ENCODE assay signal across 15 cellular contexts in the genomic region with DNA sequence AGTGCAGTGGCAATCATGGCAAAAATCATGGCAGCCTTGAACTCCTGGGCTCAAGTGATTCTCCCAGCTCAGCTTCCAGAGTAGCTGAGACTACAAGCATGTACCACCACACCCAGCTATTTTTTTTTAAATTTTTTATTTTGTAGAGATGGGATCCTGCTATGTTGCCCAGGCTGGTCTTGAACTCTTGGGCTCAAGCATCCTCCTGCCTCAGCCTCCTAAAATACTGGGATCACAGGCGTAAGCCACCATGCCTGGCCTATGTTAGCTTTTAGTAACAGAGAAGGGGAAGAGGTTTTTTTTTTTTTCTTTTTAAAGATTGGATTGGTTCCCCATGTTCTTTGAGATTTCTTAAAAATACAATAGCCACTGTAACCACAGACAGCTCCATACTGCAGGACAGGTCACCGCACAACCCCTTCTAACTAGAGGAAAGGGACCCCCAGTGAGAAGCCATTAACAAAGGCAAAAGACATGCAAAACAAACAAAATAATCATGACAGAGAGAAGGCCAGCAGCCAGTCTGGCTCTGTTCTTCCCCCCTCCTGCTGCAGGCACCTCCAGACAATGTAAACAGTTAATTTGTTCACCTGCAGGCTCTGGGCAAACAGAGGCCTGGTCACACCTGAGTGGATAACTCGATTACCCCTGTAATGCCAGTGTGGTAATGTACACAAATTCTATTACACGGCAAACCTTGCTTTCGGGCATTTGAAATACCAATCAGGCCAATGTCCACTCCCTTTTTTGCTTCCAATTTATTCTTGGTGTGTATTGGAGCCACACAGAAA. TPM values are rescaled to one million over a fixed set of nuclear protein-coding genes. Genes with fewer than 3 reads are reported as not detected.
DNase-seq lines count a peak whose midpoint lies in the region; ATAC-seq and TF ChIP-seq lines count a peak whose summit lies in the region.
"Had no signal": no experiment of that assay in that cellular context is flagged by ENCODE, and none has a peak within 500 bp of the region (broad histone marks: within the 10 kb centered on the region; RNA-seq: fewer than 3 reads in every experiment).

No MANE protein-coding gene starts in this region.

- peak overlapping the region; percentile 30 for H2BK5ac ChIP-seq in mesendoderm (ENCODE audit: low read length)

- H3K4me3 Mint-ChIP-seq in glutamatergic neuron (ENCODE audit: unreplicated experiment), result no peak overlapping the region
- H3K4me3 Mint-ChIP-seq in T-helper 2 cell treated with Interferon-gamma antibody and Interleukin-4, amounts not matched to agents 5 μg/mL and 100 μg/mL, for 36 hours, result no peak overlapping the region
- H3K4me3 Mint-ChIP-seq: activated CD4-positive, alpha-beta memory T cell treated with anti-CD3 and anti-CD28 coated beads, Interleukin-2, amount 10 ng/mL, durations not matched to agents 7 days and 5 days had no signal

- H3K36me3 Mint-ChIP-seq in glutamatergic neuron (ENCODE audit: unreplicated experiment), result no peaks in the 10 kb centered on the region
- H3K36me3 Mint-ChIP-seq in T-helper 2 cell treated with Interferon-gamma antibody and Interleukin-4, amounts not matched to agents 5 μg/mL and 100 μg/mL, for 36 hours (ENCODE audit: low read depth), result peaks cover 46% of the 10 kb centered on the region

- H3K56ac ChIP-seq in mesendoderm (ENCODE audit: low read length), result no peak overlapping the region

- H3K27me3 ChIP-seq in mesendoderm (ENCODE audit: insufficient read depth, low read length, poor library complexity), result no peaks in the 10 kb centered on the region
- H3K27me3 ChIP-seq: cardiac muscle cell had no signal

- H3K9me3 Mint-ChIP-seq in glutamatergic neuron (ENCODE audit: unreplicated experiment), result no peaks in the 10 kb centered on the region
- H3K9me3 Mint-ChIP-seq in T-helper 2 cell treated with Interferon-gamma antibody and Interleukin-4, amounts not matched to agents 5 μg/mL and 100 μg/mL, for 36 hours, result no peaks in the 10 kb centered on the region
- H3K9me3 Mint-ChIP-seq: activated CD4-positive, alpha-beta memory T cell treated with anti-CD3 and anti-CD28 coated beads, Interleukin-2, amount 10 ng/mL, durations not matched to agents 7 days and 5 days had no signal

- peaks cover 2% of the 10 kb centered on the region for H3K27me3 Mint-ChIP-seq in glutamatergic neuron (ENCODE audit: unreplicated experiment)
- no peaks in the 10 kb centered on the region for H3K27me3 Mint-ChIP-seq in T-helper 2 cell treated with Interferon-gamma antibody and Interleukin-4, amounts not matched to agents 5 μg/mL and 100 μg/mL, for 36 hours (ENCODE audit: low read depth)
- H3K27me3 Mint-ChIP-seq: activated CD4-positive, alpha-beta memory T cell treated with anti-CD3 and anti-CD28 coated beads, Interleukin-2, amount 10 ng/mL, durations not matched to agents 7 days and 5 days had no signal

- DNase-seq in ELF-1 (ENCODE audit: low read depth, low spot score), result peak; percentile 91
- peak; percentile 53 to 72 for DNase-seq in NCI-H187 (lab: John Stamatoyannopoulos, UW)
- peak; percentile 95 to 96 for DNase-seq in SHP77 (lab: John Stamatoyannopoulos, UW)
- DNase-seq in mesendoderm, result peak; percentile 70
- DNase-seq in glutamatergic neuron, result no peak
- DNase-seq in T-helper 2 cell treated with Interferon-gamma antibody and Interleukin-4, amounts not matched to agents 5 μg/mL and 100 μg/mL, for 36 hours (ENCODE audit: low spot score), result no peak
- no peak for DNase-seq in left cardiac atrium
- DNase-seq: activated CD4-positive, alpha-beta memory T cell treated with anti-CD3 and anti-CD28 coated beads, Interleukin-2, amount 10 ng/mL, durations not matched to agents 7 days and 5 days; activated gamma-delta T cell treated with Interleukin-2 at 50 U/mL for 16 hours; OCI-M1; retina had no signal

- H2BK120ac ChIP-seq in mesendoderm (ENCODE audit: low read depth, low read length), result peak overlapping the region; percentile 17

- H3K27ac Mint-ChIP-seq in glutamatergic neuron (ENCODE audit: unreplicated experiment), result no peak overlapping the region
- H3K27ac Mint-ChIP-seq in T-helper 2 cell treated with Interferon-gamma antibody and Interleukin-4, amounts not matched to agents 5 μg/mL and 100 μg/mL, for 36 hours, result no peak overlapping the region
- H3K27ac Mint-ChIP-seq: activated CD4-positive, alpha-beta memory T cell treated with anti-CD3 and anti-CD28 coated beads, Interleukin-2, amount 10 ng/mL, durations not matched to agents 7 days and 5 days had no signal

- no peaks in the 10 kb centered on the region for H3K36me3 ChIP-seq in mesendoderm (ENCODE audit: control insufficient read depth, insufficient read depth, low read length)
- H3K36me3 ChIP-seq: BLaER1 treated with 17β-estradiol and CSF1 and Interleukin-3, amounts not matched to agents 10 nM and 100 nM; cardiac muscle cell had no signal

- H3K4me3 ChIP-seq in mesendoderm (ENCODE audit: low read length), result no peak overlapping the region
- H3K4me3 ChIP-seq: BLaER1 treated with 17β-estradiol and CSF1 and Interleukin-3, amounts not matched to agents 10 nM and 100 nM; cardiac muscle cell had no signal

- peaks cover 12% of the 10 kb centered on the region for H3K4me1 Mint-ChIP-seq in glutamatergic neuron (ENCODE audit: low read depth, unreplicated experiment)
- peaks cover 5% of the 10 kb centered on the region for H3K4me1 Mint-ChIP-seq in T-helper 2 cell treated with Interferon-gamma antibody and Interleukin-4, amounts not matched to agents 5 μg/mL and 100 μg/mL, for 36 hours (ENCODE audit: low read depth)

- peaks cover 14% of the 10 kb centered on the region for H3K4me1 ChIP-seq in mesendoderm (ENCODE audit: control insufficient read depth, low read depth, low read length)

- intact Hi-C loops in left cardiac atrium (cut with DNase I), result no loop called here

- ATAC-seq in HG02642 (IDR thresholded peaks at IDR 0.05; ENCODE audit: poor library complexity, unreplicated experiment) (no peak), left cardiac atrium (no peak)

- no peak overlapping the region for H3K23ac ChIP-seq in mesendoderm (ENCODE audit: low read length)

- WGBS in mesendoderm (ENCODE audit: extremely low coverage, insufficient coverage, low lambda C conversion rate), result no CpG with 5 or more reads among the region's 5 CpGs

- no peaks in the 10 kb centered on the region for H3K79me1 ChIP-seq in mesendoderm (ENCODE audit: low read length)

- H3K18ac ChIP-seq in mesendoderm (ENCODE audit: low read length), result peak overlapping the region; percentile 85

- no peak overlapping the region for H3K9ac ChIP-seq in mesendoderm (ENCODE audit: low read length)
- H3K9ac ChIP-seq: BLaER1 treated with 17β-estradiol and CSF1 and Interleukin-3, amounts not matched to agents 10 nM and 100 nM had no signal

- H2AK5ac ChIP-seq in mesendoderm (ENCODE audit: low read length), result no peak overlapping the region

- H4K8ac ChIP-seq in mesendoderm (ENCODE audit: low read depth, low read length), result no peak overlapping the region

- no peak overlapping the region for H2BK15ac ChIP-seq in mesendoderm (replicated peaks; ENCODE audit: low read depth)

- peak overlapping the region; percentile 81 for H3K4ac ChIP-seq in mesendoderm (ENCODE audit: low read depth, low read length)

- peak overlapping the region; percentile 52 for H3K27ac ChIP-seq in mesendoderm (ENCODE audit: low read depth, low read length)
- H3K27ac ChIP-seq: BLaER1 treated with 17β-estradiol and CSF1 and Interleukin-3, amounts not matched to agents 10 nM and 100 nM; cardiac muscle cell; epithelial cell of prostate had no signal

- H3K79me2 ChIP-seq in mesendoderm (ENCODE audit: control insufficient read depth, insufficient read depth, low read length), result no peaks in the 10 kb centered on the region

- H3K4me2 ChIP-seq in mesendoderm (ENCODE audit: low read length), result no peak overlapping the region
- H3K4me2 ChIP-seq: BLaER1 treated with 17β-estradiol and CSF1 and Interleukin-3, amounts not matched to agents 10 nM and 100 nM had no signal

- no peak for TF ChIP-seq CTCF in glutamatergic neuron (IDR thresholded peaks at IDR 0.05; ENCODE audit: partially characterized antibody, unreplicated experiment)

- H4K5ac ChIP-seq in mesendoderm (ENCODE audit: low read length), result no peak overlapping the region

RNA-seq across cellular contexts. Expression of a gene that starts 52.8 kb away (rescaled TPM):
- polyA plus RNA-seq in mesendoderm (2013, experiment 1 of 2), result 10.0 TPM
- polyA plus RNA-seq in mesendoderm (2013, experiment 2 of 2), result 10.2 TPM
- total RNA-seq in glutamatergic neuron (ENCODE audit: unreplicated experiment) (44.0 TPM), left cardiac atrium (10 to 100 TPM; 13.3 to 14.7 TPM)

RNA-seq across cellular contexts. Expression of a gene that starts 59.1 kb away (rescaled TPM):
- 127 TPM for polyA plus RNA-seq in mesendoderm (2013, experiment 1 of 2)
- 125 TPM for polyA plus RNA-seq in mesendoderm (2013, experiment 2 of 2)
- total RNA-seq in glutamatergic neuron (ENCODE audit: unreplicated experiment) (141 TPM), left cardiac atrium (10 to 100 TPM; 29.2 to 35.6 TPM)

Comparison
In these comparisons a context has a peak if more than half of its experiments do, and no peak if none do; other contexts are left out.
1. DNase-seq: peak in ELF-1 (single experiment), NCI-H187 (2 of 2), SHP77 (2 of 2) and mesendoderm (single experiment); none in glutamatergic neuron (single experiment), T-helper 2 cell treated with Interferon-gamma antibody and Interleukin-4, amounts not matched to agents 5 μg/mL and 100 μg/mL, for 36 hours (single experiment) and left cardiac atrium (single experiment).